8 cellular contexts compared by ENCODE assay signal in genomic region chr7:158705234-158705890, GRCh38. TPM values are rescaled to one million over a fixed set of nuclear protein-coding genes. Genes with fewer than 3 reads are reported as not detected.
DNase-seq lines count a peak whose midpoint lies in the region; ATAC-seq and TF ChIP-seq lines count a peak whose summit lies in the region.

No MANE protein-coding gene starts in this region.

- TF ChIP-seq POLR2A in spleen (IDR thresholded peaks at IDR 0.05) = no peak

- no peak overlapping the region for H3K9ac ChIP-seq in iPS-15b (ENCODE audit: low read depth, low read length)

- H3K4me1 Mint-ChIP-seq in activated T-cell treated with anti-CD3 and anti-CD28 coated beads, Interleukin-2, amount 50 U/mL, for 4 hours (ENCODE audit: low read depth) = peaks cover 22% of the 10 kb centered on the region

- WGBS in spleen, 5 donors = 6 to 12% (median 9%) methylated on average over 13 to 22 of the region's 22 CpGs

- H3K27ac Mint-ChIP-seq in activated naive CD4-positive, alpha-beta T cell treated with anti-CD3 and anti-CD28 coated beads, Interleukin-2, amount 50 U/mL, for 72 hours = peak overlapping the region in 1 of 2 donors; percentile 93

- peak overlapping the region; percentile 84 for H3K4me3 Mint-ChIP-seq in activated T-cell treated with anti-CD3 and anti-CD28 coated beads, Interleukin-2, amount 50 U/mL, for 4 hours

- DNase-seq in EH (ENCODE audit: low read depth) (peak; percentile 45), spleen (no peak), SIG-M5 treated with dmso at 0.1 percent for 504 hours (lab: John Stamatoyannopoulos, UW; ENCODE audit: unreplicated experiment) (no peak)
- no peak for DNase-seq in activated T-cell treated with anti-CD3 and anti-CD28 coated beads, Interleukin-2, amount 50 U/mL, for 4 hours
- no peak for DNase-seq in activated naive CD4-positive, alpha-beta T cell treated with anti-CD3 and anti-CD28 coated beads, Interleukin-2, amount 50 U/mL, for 72 hours (ENCODE audit: low spot score in 2 of 2)

- H3K27me3 ChIP-seq in iPS-15b (ENCODE audit: control insufficient read depth, insufficient read depth, low read length) (no peaks in the 10 kb centered on the region), spleen (replicated peaks in 1 of 7) (no peaks in the 10 kb centered on the region)

- peaks cover 1% of the 10 kb centered on the region for H3K36me3 Mint-ChIP-seq in activated T-cell treated with anti-CD3 and anti-CD28 coated beads, Interleukin-2, amount 50 U/mL, for 4 hours (ENCODE audit: insufficient read depth)
- H3K36me3 Mint-ChIP-seq in activated naive CD4-positive, alpha-beta T cell treated with anti-CD3 and anti-CD28 coated beads, Interleukin-2, amount 50 U/mL, for 72 hours = peaks cover 21 to 40% of the 10 kb centered on the region in 2 donors

- intact Hi-C loops in spleen (cut with DNase I; ENCODE audit: low total_unique reads) = no loop called here

- H3K27ac ChIP-seq in spleen = peak overlapping the region; percentile 67 to 98 (median 94)

- no peaks in the 10 kb centered on the region for H3K9me3 ChIP-seq in iPS-15b (ENCODE audit: control insufficient read depth, insufficient read depth, low read length)
- peaks cover 0 to 15% (median 8%) of the 10 kb centered on the region in 8 donors for H3K9me3 ChIP-seq in spleen

- H3K4me1 ChIP-seq in iPS-15b (ENCODE audit: control insufficient read depth, insufficient read depth, low read length) = peaks cover 12% of the 10 kb centered on the region
- peaks cover 5 to 47% (median 21%) of the 10 kb centered on the region in 6 donors for H3K4me1 ChIP-seq in spleen

- no peak for TF ChIP-seq CTCF in spleen (IDR thresholded peaks at IDR 0.05 in 8 of 11, conservative IDR thresholded peaks at IDR 0.05 in 3 of 11)

- no peaks in the 10 kb centered on the region for H3K9me3 Mint-ChIP-seq in activated T-cell treated with anti-CD3 and anti-CD28 coated beads, Interleukin-2, amount 50 U/mL, for 4 hours
- H3K9me3 Mint-ChIP-seq in activated naive CD4-positive, alpha-beta T cell treated with anti-CD3 and anti-CD28 coated beads, Interleukin-2, amount 50 U/mL, for 72 hours = no peaks in the 10 kb centered on the region

- ATAC-seq in HG03521 (IDR thresholded peaks at IDR 0.05; ENCODE audit: unreplicated experiment) = peak; percentile 13
- no peak for ATAC-seq in activated T-cell treated with anti-CD3 and anti-CD28 coated beads, Interleukin-2, amount 50 U/mL, for 4 hours
- no peak for ATAC-seq in HG02588 (IDR thresholded peaks at IDR 0.05; ENCODE audit: unreplicated experiment)
- no peak for ATAC-seq in activated naive CD4-positive, alpha-beta T cell treated with anti-CD3 and anti-CD28 coated beads, Interleukin-2, amount 50 U/mL, for 72 hours

- no peaks in the 10 kb centered on the region for H3K27me3 Mint-ChIP-seq in activated T-cell treated with anti-CD3 and anti-CD28 coated beads, Interleukin-2, amount 50 U/mL, for 4 hours (ENCODE audit: low read depth)

- H3K36me3 ChIP-seq in iPS-15b (ENCODE audit: control insufficient read depth, insufficient read depth, low read length) (peaks cover 3% of the 10 kb centered on the region), spleen (peaks cover 0 to 12% (median 0%) of the 10 kb centered on the region in 6 donors)

- H3K4me3 ChIP-seq in iPS-15b (ENCODE audit: low read depth, low read length) = peak overlapping the region; percentile 36
- H3K4me3 ChIP-seq in spleen = peak overlapping the region; percentile 77 to 96 (median 88)

RNA-seq across cellular contexts. Expression of gene NCAPG2, which starts 0.8 kb away (rescaled TPM):
- total RNA-seq in activated T-cell treated with anti-CD3 and anti-CD28 coated beads, Interleukin-2, amount 50 U/mL, for 4 hours = 10 to 100 TPM; 19.7 to 26.2 (median 20.7) TPM
- 10 to 100 TPM in 5 of 7 donors, 1 to 10 TPM in 2; 8.6 to 18.0 (median 12.8) TPM for total RNA-seq in spleen
- 1 to 10 TPM; 2.2 to 3.7 (median 3.2) TPM for polyA plus RNA-seq in spleen
- total RNA-seq in activated naive CD4-positive, alpha-beta T cell treated with anti-CD3 and anti-CD28 coated beads, Interleukin-2, amount 50 U/mL, for 72 hours = 100 to 1,000 TPM; 129 to 205 TPM

Comparison
In these comparisons a context has a peak if more than half of its experiments do, and no peak if none do; other contexts are left out.
1. RNA of gene NCAPG2, which starts 0.8 kb away (total RNA-seq): 129 to 205 TPM in activated naive CD4-positive, alpha-beta T cell treated with anti-CD3 and anti-CD28 coated beads, Interleukin-2, amount 50 U/mL, for 72 hours; 19.7 to 26.2 TPM in activated T-cell treated with anti-CD3 and anti-CD28 coated beads, Interleukin-2, amount 50 U/mL, for 4 hours and 8.6 to 18.0 TPM in spleen; every median in the first group is over 4 times any median in the second.